Comparison of ENCODE assay signal across 1 cellular context in genomic region chr3:44712455-44713075, GRCh38.
TF ChIP-seq lines count a peak whose summit lies in the region.

Gene ZNF502 (plus strand): TSS chr3:44712660. CDS start chr3:44720262, 7,602 bp downstream.

TF ChIP-seq in SK-N-SH, 30 proteins besides CTCF, POLR2A, EP300 and RAD21 (continued from another document):
- no peak for TF ChIP-seq ZBTB33 (IDR thresholded peaks at IDR 0.05; ENCODE audit: borderline replicate concordance, low read depth)
